ENCODE assay signal across 1 cellular context in genomic region chr2:127456960-127457359, GRCh38.
TF ChIP-seq lines count a peak whose summit lies in the region.

No MANE protein-coding gene starts in this region.

TF ChIP-seq in HepG2, 621 proteins besides CTCF, POLR2A, EP300 and RAD21 (continues in another document):
- TF ChIP-seq ZNF280B (CRISPR knock-in tag; IDR thresholded peaks at IDR 0.05; ENCODE audit: borderline replicate concordance) (peak; percentile 43; the same call in 1 of the 2 replicates), ZNF883 (CRISPR knock-in tag; IDR thresholded peaks at IDR 0.05; ENCODE audit: not compliant biosample characterization) (peak; percentile 33), ZNF749 (CRISPR knock-in tag; IDR thresholded peaks at IDR 0.05; ENCODE audit: borderline replicate concordance) (no peak), ZNF274 (CRISPR knock-in tag; IDR thresholded peaks at IDR 0.05) (0 out of 2 replicates have a peak, but pooled peaks have one; percentile 35), GABPB1 (CRISPR knock-in tag; IDR thresholded peaks at IDR 0.05) (0 out of 2 replicates have a peak, but pooled peaks have one; percentile 9), MTA1 (CRISPR knock-in tag; IDR thresholded peaks at IDR 0.05; ENCODE audit: borderline replicate concordance) (peak; percentile 52; the same call in 1 of the 2 replicates), ZC3H4 (CRISPR knock-in tag; IDR thresholded peaks at IDR 0.05; ENCODE audit: borderline replicate concordance) (no peak), ZNF616 (CRISPR knock-in tag; IDR thresholded peaks at IDR 0.05; ENCODE audit: low read depth) (0 out of 2 replicates have a peak, but pooled peaks have one; percentile 37), ZNF318 (CRISPR knock-in tag; IDR thresholded peaks at IDR 0.05) (0 out of 2 replicates have a peak, but pooled peaks have one; percentile 31), MYC (CRISPR knock-in tag; IDR thresholded peaks at IDR 0.05; ENCODE audit: borderline replicate concordance) (0 out of 2 replicates have a peak, but pooled peaks have one; percentile 20), ATRX (CRISPR knock-in tag; IDR thresholded peaks at IDR 0.05; ENCODE audit: borderline replicate concordance) (no peak), GZF1 (CRISPR knock-in tag; IDR thresholded peaks at IDR 0.05) (no peak), ZBTB38 (CRISPR knock-in tag; IDR thresholded peaks at IDR 0.05) (peak; percentile 91), HNRNPLL (IDR thresholded peaks at IDR 0.05; ENCODE audit: low read depth, low read length, poor library complexity, severe bottlenecking) (no peak), ZNF687 (CRISPR knock-in tag; IDR thresholded peaks at IDR 0.05) (peak; percentile 55)
- TF ChIP-seq, protein P1, sequence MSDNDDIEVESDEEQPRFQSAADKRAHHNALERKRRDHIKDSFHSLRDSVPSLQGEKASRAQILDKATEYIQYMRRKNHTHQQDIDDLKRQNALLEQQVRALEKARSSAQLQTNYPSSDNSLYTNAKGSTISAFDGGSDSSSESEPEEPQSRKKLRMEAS (IDR thresholded peaks at IDR 0.05), result 0 out of 2 replicates have a peak, but pooled peaks have one; percentile 15
- TF ChIP-seq, protein P2, sequence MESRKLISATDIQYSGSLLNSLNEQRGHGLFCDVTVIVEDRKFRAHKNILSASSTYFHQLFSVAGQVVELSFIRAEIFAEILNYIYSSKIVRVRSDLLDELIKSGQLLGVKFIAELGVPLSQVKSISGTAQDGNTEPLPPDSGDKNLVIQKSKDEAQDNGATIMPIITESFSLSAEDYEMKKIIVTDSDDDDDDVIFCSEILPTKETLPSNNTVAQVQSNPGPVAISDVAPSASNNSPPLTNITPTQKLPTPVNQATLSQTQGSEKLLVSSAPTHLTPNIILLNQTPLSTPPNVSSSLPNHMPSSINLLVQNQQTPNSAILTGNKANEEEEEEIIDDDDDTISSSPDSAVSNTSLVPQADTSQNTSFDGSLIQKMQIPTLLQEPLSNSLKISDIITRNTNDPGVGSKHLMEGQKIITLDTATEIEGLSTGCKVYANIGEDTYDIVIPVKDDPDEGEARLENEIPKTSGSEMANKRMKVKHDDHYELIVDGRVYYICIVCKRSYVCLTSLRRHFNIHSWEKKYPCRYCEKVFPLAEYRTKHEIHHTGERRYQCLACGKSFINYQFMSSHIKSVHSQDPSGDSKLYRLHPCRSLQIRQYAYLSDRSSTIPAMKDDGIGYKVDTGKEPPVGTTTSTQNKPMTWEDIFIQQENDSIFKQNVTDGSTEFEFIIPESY (CRISPR knock-in tag; IDR thresholded peaks at IDR 0.05), result 0 out of 2 replicates have a peak, but pooled peaks have one; percentile 28
- TF ChIP-seq, protein P3, sequence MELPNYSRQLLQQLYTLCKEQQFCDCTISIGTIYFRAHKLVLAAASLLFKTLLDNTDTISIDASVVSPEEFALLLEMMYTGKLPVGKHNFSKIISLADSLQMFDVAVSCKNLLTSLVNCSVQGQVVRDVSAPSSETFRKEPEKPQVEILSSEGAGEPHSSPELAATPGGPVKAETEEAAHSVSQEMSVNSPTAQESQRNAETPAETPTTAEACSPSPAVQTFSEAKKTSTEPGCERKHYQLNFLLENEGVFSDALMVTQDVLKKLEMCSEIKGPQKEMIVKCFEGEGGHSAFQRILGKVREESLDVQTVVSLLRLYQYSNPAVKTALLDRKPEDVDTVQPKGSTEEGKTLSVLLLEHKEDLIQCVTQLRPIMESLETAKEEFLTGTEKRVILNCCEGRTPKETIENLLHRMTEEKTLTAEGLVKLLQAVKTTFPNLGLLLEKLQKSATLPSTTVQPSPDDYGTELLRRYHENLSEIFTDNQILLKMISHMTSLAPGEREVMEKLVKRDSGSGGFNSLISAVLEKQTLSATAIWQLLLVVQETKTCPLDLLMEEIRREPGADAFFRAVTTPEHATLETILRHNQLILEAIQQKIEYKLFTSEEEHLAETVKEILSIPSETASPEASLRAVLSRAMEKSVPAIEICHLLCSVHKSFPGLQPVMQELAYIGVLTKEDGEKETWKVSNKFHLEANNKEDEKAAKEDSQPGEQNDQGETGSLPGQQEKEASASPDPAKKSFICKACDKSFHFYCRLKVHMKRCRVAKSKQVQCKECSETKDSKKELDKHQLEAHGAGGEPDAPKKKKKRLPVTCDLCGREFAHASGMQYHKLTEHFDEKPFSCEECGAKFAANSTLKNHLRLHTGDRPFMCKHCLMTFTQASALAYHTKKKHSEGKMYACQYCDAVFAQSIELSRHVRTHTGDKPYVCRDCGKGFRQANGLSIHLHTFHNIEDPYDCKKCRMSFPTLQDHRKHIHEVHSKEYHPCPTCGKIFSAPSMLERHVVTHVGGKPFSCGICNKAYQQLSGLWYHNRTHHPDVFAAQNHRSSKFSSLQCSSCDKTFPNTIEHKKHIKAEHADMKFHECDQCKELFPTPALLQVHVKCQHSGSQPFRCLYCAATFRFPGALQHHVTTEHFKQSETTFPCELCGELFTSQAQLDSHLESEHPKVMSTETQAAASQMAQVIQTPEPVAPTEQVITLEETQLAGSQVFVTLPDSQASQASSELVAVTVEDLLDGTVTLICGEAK (IDR thresholded peaks at IDR 0.05), result no peak
- TF ChIP-seq, protein P3 (CRISPR knock-in tag; IDR thresholded peaks at IDR 0.05), result 0 out of 2 replicates have a peak, but pooled peaks have one; percentile 22
- TF ChIP-seq, protein P4, sequence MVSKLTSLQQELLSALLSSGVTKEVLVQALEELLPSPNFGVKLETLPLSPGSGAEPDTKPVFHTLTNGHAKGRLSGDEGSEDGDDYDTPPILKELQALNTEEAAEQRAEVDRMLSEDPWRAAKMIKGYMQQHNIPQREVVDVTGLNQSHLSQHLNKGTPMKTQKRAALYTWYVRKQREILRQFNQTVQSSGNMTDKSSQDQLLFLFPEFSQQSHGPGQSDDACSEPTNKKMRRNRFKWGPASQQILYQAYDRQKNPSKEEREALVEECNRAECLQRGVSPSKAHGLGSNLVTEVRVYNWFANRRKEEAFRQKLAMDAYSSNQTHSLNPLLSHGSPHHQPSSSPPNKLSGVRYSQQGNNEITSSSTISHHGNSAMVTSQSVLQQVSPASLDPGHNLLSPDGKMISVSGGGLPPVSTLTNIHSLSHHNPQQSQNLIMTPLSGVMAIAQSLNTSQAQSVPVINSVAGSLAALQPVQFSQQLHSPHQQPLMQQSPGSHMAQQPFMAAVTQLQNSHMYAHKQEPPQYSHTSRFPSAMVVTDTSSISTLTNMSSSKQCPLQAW (CRISPR knock-in tag; IDR thresholded peaks at IDR 0.05), result 0 out of 2 replicates have a peak, but pooled peaks have one; percentile 33
